8 cellular contexts compared by ENCODE assay signal in the genomic region with DNA sequence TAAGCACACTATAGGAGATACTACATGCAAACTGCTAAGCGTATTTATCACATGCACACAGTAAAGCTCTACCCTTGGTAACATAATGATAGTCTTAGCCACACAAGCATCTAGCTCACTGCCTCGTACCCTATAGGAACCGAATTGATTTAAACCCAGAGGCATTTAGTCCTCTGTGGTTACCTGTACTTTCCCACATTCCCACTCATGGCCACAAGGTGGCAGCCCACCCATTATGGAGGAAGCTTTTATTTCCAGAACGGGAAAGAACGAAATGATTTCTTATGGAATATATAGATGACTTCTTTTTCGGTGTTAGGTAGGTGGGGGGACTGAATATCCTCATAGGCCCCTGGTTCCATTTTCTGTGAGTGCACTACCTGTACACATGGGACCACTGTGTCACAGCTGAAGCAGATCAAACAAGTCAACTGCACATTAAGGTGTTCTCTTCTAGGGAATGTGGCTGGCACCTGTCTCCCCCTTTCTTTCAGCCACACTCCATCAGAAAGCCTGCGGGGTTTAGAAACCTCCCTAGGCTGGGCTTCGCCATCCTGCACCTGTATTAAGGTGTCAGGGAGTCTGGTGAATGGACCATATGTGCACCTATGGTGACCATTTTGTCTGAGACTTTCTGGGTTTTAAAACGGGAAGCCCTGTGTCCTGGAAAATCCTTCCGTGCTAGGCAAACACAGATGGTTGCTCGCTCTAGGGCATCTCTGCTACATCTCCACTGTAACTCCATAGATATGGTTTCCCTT.
DNase-seq lines count a peak whose midpoint lies in the region; TF ChIP-seq lines count a peak whose summit lies in the region.

No MANE protein-coding gene starts in this region.

- H3K36me3 ChIP-seq in liver (ENCODE audit: control insufficient read depth in 4 of 4, insufficient read depth in 3 of 4, low read depth in 1 of 4, low read length in 3 of 4): no peaks in the 10 kb centered on the region

- no peaks in the 10 kb centered on the region for H3K9me3 ChIP-seq in liver (ENCODE audit: control insufficient read depth in 4 of 4, low read length in 3 of 4)

- TF ChIP-seq CTCF in HFF-Myc (IDR thresholded peaks at IDR 0.05; ENCODE audit: low read depth, low read length, missing control alignments) (peak; percentile 84), coronary artery (IDR thresholded peaks at IDR 0.05) (peak; percentile 84), liver (IDR thresholded peaks at IDR 0.05; ENCODE audit: low read depth, low read length, missing input control) (peak; percentile 85)

- 24% methylated on average over 11 of the region's 11 CpGs for WGBS in liver

- H3K27me3 ChIP-seq in liver (ENCODE audit: control insufficient read depth in 4 of 4, insufficient read depth in 4 of 4, low read length in 3 of 4): peaks cover 0 to 8% (median 3%) of the 10 kb centered on the region in 4 donors

- peaks cover 0 to 12% (median 3%) of the 10 kb centered on the region in 4 donors for H3K4me1 ChIP-seq in liver (ENCODE audit: control insufficient read depth in 4 of 4, insufficient read depth in 4 of 4, low read length in 3 of 4)

- peak; percentile 75 for DNase-seq in GM03348 (ENCODE audit: low spot score)
- DNase-seq in HFF-Myc (ENCODE audit: extremely low read depth, low read depth): peak; percentile 25
- peak; percentile 16 for DNase-seq in NCI-H187 treated with DMSO at 0.1 percent for 48 hours (lab: John Stamatoyannopoulos, UW)
- DNase-seq in activated CD4-positive, CD25-positive, alpha-beta regulatory T cell (lab: John Stamatoyannopoulos, UW): peak in 3 of 4 experiments; percentile 7 to 52 (median 11)
- DNase-seq in coronary artery (ENCODE audit: low spot score): no peak
- DNase-seq in stimulated activated CD4-positive, alpha-beta T cell treated with anti-CD3 and anti-CD28 coated beads, TNF-alpha, amount 100 ng/mL, for 48 hours (ENCODE audit: low read depth in 3 of 3): peak; percentile 24 to 40 (median 35)
- DNase-seq in amniotic stem cell (lab: John Stamatoyannopoulos, UW): no peak

- H3K9ac ChIP-seq in liver (ENCODE audit: low read depth in 1 of 2, low read length in 2 of 2): no peak overlapping the region

- H3K27ac ChIP-seq in coronary artery: no peak overlapping the region
- H3K27ac ChIP-seq in liver (ENCODE audit: low read depth in 1 of 2, low read length in 2 of 2): no peak overlapping the region

- TF ChIP-seq RAD21 in liver (IDR thresholded peaks at IDR 0.05): peak; percentile 92 to 95

- H3K4me3 ChIP-seq in HFF-Myc (replicated peaks; ENCODE audit: low read depth, low read length): no peak overlapping the region
- H3K4me3 ChIP-seq in coronary artery: no peak overlapping the region
- no peak overlapping the region for H3K4me3 ChIP-seq in liver (ENCODE audit: low read depth in 1 of 3, low read length in 3 of 3)

TF ChIP-seq in liver, 16 proteins besides CTCF, POLR2A, EP300 and RAD21:
- TF ChIP-seq JUND (IDR thresholded peaks at IDR 0.05): no peak
- TF ChIP-seq GABPA (IDR thresholded peaks at IDR 0.05 in 1 of 2, conservative IDR thresholded peaks at IDR 0.05 in 1 of 2): no peak
- TF ChIP-seq EGR1 (IDR thresholded peaks at IDR 0.05; ENCODE audit: low read depth in 2 of 2): no peak
- TF ChIP-seq SP1 (IDR thresholded peaks at IDR 0.05): no peak
- TF ChIP-seq, protein P1, sequence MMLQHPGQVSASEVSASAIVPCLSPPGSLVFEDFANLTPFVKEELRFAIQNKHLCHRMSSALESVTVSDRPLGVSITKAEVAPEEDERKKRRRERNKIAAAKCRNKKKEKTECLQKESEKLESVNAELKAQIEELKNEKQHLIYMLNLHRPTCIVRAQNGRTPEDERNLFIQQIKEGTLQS (IDR thresholded peaks at IDR 0.05): no peak
- no peak for TF ChIP-seq HNF4A (conservative IDR thresholded peaks at IDR 0.05)
- no peak for TF ChIP-seq HNF4G (IDR thresholded peaks at IDR 0.05)
- TF ChIP-seq, protein P2, sequence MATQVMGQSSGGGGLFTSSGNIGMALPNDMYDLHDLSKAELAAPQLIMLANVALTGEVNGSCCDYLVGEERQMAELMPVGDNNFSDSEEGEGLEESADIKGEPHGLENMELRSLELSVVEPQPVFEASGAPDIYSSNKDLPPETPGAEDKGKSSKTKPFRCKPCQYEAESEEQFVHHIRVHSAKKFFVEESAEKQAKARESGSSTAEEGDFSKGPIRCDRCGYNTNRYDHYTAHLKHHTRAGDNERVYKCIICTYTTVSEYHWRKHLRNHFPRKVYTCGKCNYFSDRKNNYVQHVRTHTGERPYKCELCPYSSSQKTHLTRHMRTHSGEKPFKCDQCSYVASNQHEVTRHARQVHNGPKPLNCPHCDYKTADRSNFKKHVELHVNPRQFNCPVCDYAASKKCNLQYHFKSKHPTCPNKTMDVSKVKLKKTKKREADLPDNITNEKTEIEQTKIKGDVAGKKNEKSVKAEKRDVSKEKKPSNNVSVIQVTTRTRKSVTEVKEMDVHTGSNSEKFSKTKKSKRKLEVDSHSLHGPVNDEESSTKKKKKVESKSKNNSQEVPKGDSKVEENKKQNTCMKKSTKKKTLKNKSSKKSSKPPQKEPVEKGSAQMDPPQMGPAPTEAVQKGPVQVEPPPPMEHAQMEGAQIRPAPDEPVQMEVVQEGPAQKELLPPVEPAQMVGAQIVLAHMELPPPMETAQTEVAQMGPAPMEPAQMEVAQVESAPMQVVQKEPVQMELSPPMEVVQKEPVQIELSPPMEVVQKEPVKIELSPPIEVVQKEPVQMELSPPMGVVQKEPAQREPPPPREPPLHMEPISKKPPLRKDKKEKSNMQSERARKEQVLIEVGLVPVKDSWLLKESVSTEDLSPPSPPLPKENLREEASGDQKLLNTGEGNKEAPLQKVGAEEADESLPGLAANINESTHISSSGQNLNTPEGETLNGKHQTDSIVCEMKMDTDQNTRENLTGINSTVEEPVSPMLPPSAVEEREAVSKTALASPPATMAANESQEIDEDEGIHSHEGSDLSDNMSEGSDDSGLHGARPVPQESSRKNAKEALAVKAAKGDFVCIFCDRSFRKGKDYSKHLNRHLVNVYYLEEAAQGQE (IDR thresholded peaks at IDR 0.05): no peak
- TF ChIP-seq, protein P3, sequence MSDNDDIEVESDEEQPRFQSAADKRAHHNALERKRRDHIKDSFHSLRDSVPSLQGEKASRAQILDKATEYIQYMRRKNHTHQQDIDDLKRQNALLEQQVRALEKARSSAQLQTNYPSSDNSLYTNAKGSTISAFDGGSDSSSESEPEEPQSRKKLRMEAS (IDR thresholded peaks at IDR 0.05): no peak
- no peak for TF ChIP-seq FOXA1 (IDR thresholded peaks at IDR 0.05)
- no peak for TF ChIP-seq RXRA (IDR thresholded peaks at IDR 0.05)
- no peak for TF ChIP-seq FOXA2 (IDR thresholded peaks at IDR 0.05)
- TF ChIP-seq, protein P4, sequence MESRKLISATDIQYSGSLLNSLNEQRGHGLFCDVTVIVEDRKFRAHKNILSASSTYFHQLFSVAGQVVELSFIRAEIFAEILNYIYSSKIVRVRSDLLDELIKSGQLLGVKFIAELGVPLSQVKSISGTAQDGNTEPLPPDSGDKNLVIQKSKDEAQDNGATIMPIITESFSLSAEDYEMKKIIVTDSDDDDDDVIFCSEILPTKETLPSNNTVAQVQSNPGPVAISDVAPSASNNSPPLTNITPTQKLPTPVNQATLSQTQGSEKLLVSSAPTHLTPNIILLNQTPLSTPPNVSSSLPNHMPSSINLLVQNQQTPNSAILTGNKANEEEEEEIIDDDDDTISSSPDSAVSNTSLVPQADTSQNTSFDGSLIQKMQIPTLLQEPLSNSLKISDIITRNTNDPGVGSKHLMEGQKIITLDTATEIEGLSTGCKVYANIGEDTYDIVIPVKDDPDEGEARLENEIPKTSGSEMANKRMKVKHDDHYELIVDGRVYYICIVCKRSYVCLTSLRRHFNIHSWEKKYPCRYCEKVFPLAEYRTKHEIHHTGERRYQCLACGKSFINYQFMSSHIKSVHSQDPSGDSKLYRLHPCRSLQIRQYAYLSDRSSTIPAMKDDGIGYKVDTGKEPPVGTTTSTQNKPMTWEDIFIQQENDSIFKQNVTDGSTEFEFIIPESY (IDR thresholded peaks at IDR 0.05): no peak
- TF ChIP-seq NR2F2 (IDR thresholded peaks at IDR 0.05): no peak
- TF ChIP-seq TAF1 (conservative IDR thresholded peaks at IDR 0.05): no peak
- no peak for TF ChIP-seq YY1 (IDR thresholded peaks at IDR 0.05)

Comparison
In these comparisons a context has a peak if more than half of its experiments do, and no peak if none do; other contexts are left out.
1. DNase-seq: peak in GM03348 (single experiment), HFF-Myc (single experiment), NCI-H187 treated with DMSO at 0.1 percent for 48 hours (single experiment), activated CD4-positive, CD25-positive, alpha-beta regulatory T cell (3 of 4) and stimulated activated CD4-positive, alpha-beta T cell treated with anti-CD3 and anti-CD28 coated beads, TNF-alpha, amount 100 ng/mL, for 48 hours (3 of 3); none in coronary artery (single experiment) and amniotic stem cell (single experiment).
2. Peak in every context shown above with its lines, with median percentiles within 50 percentile points of each other: CTCF ChIP-seq.